ENCODE assay signal across 8 cellular contexts in genomic region chr1:26321315-26322041, GRCh38. TPM values are rescaled to one million over a fixed set of nuclear protein-coding genes. Genes with fewer than 3 reads are reported as not detected.
A peak's percentile ranks its signal among the peaks of the same experiment; 100 is the strongest.
DNase-seq lines count a peak whose midpoint lies in the region; ATAC-seq and TF ChIP-seq lines count a peak whose summit lies in the region.

No MANE protein-coding gene starts in this region.

- peak overlapping the region; percentile 82 for H3K27ac ChIP-seq in CD4-positive, alpha-beta T cell (ENCODE audit: low read depth, low read length)
- H3K27ac ChIP-seq in left ventricle myocardium inferior (replicated peaks) (no peak overlapping the region), vagina (no peak overlapping the region)

- no peaks in the 10 kb centered on the region for H3K36me3 ChIP-seq in adipocyte (ENCODE audit: control insufficient read depth, insufficient read depth, low read length, severe bottlenecking)
- no peaks in the 10 kb centered on the region for H3K36me3 ChIP-seq in left ventricle myocardium inferior
- no peaks in the 10 kb centered on the region for H3K36me3 ChIP-seq in vagina

- TF ChIP-seq POLR2A in vagina (IDR thresholded peaks at IDR 0.05) = no peak

- no peaks in the 10 kb centered on the region for H3K27me3 ChIP-seq in CD4-positive, alpha-beta T cell (ENCODE audit: control insufficient read depth, insufficient read depth, low read length)
- H3K27me3 ChIP-seq in adipocyte (replicated peaks; ENCODE audit: control insufficient read depth, insufficient read depth, low read length) = peaks cover 2% of the 10 kb centered on the region
- peaks cover 9% of the 10 kb centered on the region for H3K27me3 ChIP-seq in left ventricle myocardium inferior (ENCODE audit: low read depth)
- H3K27me3 ChIP-seq in vagina = no peaks in the 10 kb centered on the region

- H3K27me3 Mint-ChIP-seq in CD4-positive, alpha-beta T cell = no peaks in the 10 kb centered on the region
- H3K27me3 Mint-ChIP-seq in T-helper 1 cell treated with Interleukin-12 subunit alpha and Interleukin-12 subunit beta and Interleukin-4 antibody, amounts not matched to agents 30 μg/mL and 1 μg/mL, for 36 hours (ENCODE audit: low read depth) = no peaks in the 10 kb centered on the region

- H3K4me1 ChIP-seq in adipocyte (ENCODE audit: control insufficient read depth, insufficient read depth, low read length) (peaks cover 14% of the 10 kb centered on the region), left ventricle myocardium inferior (peaks cover 16% of the 10 kb centered on the region), vagina (peaks cover 8% of the 10 kb centered on the region)

- peak overlapping the region; percentile 86 for H3K27ac Mint-ChIP-seq in CD4-positive, alpha-beta T cell
- H3K27ac Mint-ChIP-seq in T-helper 1 cell treated with Interleukin-12 subunit alpha and Interleukin-12 subunit beta and Interleukin-4 antibody, amounts not matched to agents 30 μg/mL and 1 μg/mL, for 36 hours = peak overlapping the region; percentile 96

- H3K4me3 ChIP-seq in adipocyte (ENCODE audit: low read length) (no peak overlapping the region), left ventricle myocardium inferior (no peak overlapping the region), vagina (no peak overlapping the region)

- H3K36me3 Mint-ChIP-seq in CD4-positive, alpha-beta T cell (ENCODE audit: low read depth) = peaks cover 66% of the 10 kb centered on the region
- H3K36me3 Mint-ChIP-seq in T-helper 1 cell treated with Interleukin-12 subunit alpha and Interleukin-12 subunit beta and Interleukin-4 antibody, amounts not matched to agents 30 μg/mL and 1 μg/mL, for 36 hours (ENCODE audit: low read depth) = peaks cover 52% of the 10 kb centered on the region

- peak; percentile 90 to 99 (median 96) for DNase-seq in CD4-positive, alpha-beta T cell
- DNase-seq in NCI-H128 (lab: John Stamatoyannopoulos, UW; ENCODE audit: unreplicated experiment) (peak; percentile 86), adipocyte (ENCODE audit: low read depth) (peak; percentile 95), left ventricle myocardium inferior (peak; percentile 91), retina (peak; percentile 92), vagina (ENCODE audit: extremely low spot score in 2 of 2) (peak in 1 of 2 donors; percentile 90)

- POLR2A ChIA-PET in CD4-positive, alpha-beta T cell (lab: Charles Lee) = interaction anchor here (0.6 to 17.6 kb wide), 24 partner anchors 8 to 217 kb away, joined by 3 to 977 read pairs (median 4); partner anchors contain the start of genes CEP85, DHDDS, SH3BGRL3 and UBXN11

- no peaks in the 10 kb centered on the region for H3K9me3 ChIP-seq in CD4-positive, alpha-beta T cell (ENCODE audit: control insufficient read depth, low read length)
- H3K9me3 ChIP-seq in adipocyte (ENCODE audit: control insufficient read depth, low read length) (no peaks in the 10 kb centered on the region), left ventricle myocardium inferior (replicated peaks) (no peaks in the 10 kb centered on the region), vagina (no peaks in the 10 kb centered on the region)

- peak; percentile 76 for ATAC-seq in CD4-positive, alpha-beta T cell (ENCODE audit: poor library complexity)
- peak; percentile 39 for ATAC-seq in GM21723 (IDR thresholded peaks at IDR 0.05; ENCODE audit: unreplicated experiment)

- CTCF ChIA-PET in CD4-positive, alpha-beta T cell (lab: Charles Lee) = interaction anchor here (0.6 to 12.0 kb wide), 31 partner anchors 9 to 152 kb away, joined by 3 to 223 read pairs (median 5); partner anchors contain the start of genes CEP85, SH3BGRL3, UBXN11 and ZNF593

- intact Hi-C loops in CD4-positive, alpha-beta T cell (cut with DNase I, micrococcal nuclease) = loop anchor here (1.0 to 5.0 kb wide), 10 partner anchors 15 to 211 kb away; partner anchors contain the start of genes C1orf232 (in 2 of the 2), ZNF593 (in 2 of the 2), PDIK1L (in 1 of the 2) and UBXN11 (in 1 of the 2)
- intact Hi-C loops in left ventricle myocardium inferior (cut with micrococcal nuclease) (loop anchor here (5.0 to 10.0 kb wide), 2 partner anchors 44 to 217 kb away; no protein-coding TSS in a partner anchor), vagina (cut with DNase I) (loop anchor here (5.0 kb wide), 1 partner anchor 34 kb away; no protein-coding TSS in a partner anchor)

- peak; percentile 93 for TF ChIP-seq CTCF in CD4-positive, alpha-beta T cell (IDR thresholded peaks at IDR 0.05)
- TF ChIP-seq CTCF in left ventricle myocardium inferior (IDR thresholded peaks at IDR 0.05; ENCODE audit: borderline replicate concordance) (peak; percentile 89), vagina (IDR thresholded peaks at IDR 0.05) (peak; percentile 77 to 90 (median 80))

- peak overlapping the region; percentile 97 for H3K4me3 Mint-ChIP-seq in CD4-positive, alpha-beta T cell
- peak overlapping the region; percentile 96 for H3K4me3 Mint-ChIP-seq in T-helper 1 cell treated with Interleukin-12 subunit alpha and Interleukin-12 subunit beta and Interleukin-4 antibody, amounts not matched to agents 30 μg/mL and 1 μg/mL, for 36 hours

- no peaks in the 10 kb centered on the region for H3K9me3 Mint-ChIP-seq in CD4-positive, alpha-beta T cell
- H3K9me3 Mint-ChIP-seq in T-helper 1 cell treated with Interleukin-12 subunit alpha and Interleukin-12 subunit beta and Interleukin-4 antibody, amounts not matched to agents 30 μg/mL and 1 μg/mL, for 36 hours = no peaks in the 10 kb centered on the region

- H3K4me1 Mint-ChIP-seq in CD4-positive, alpha-beta T cell (ENCODE audit: low read depth) = peaks cover 60% of the 10 kb centered on the region
- H3K4me1 Mint-ChIP-seq in T-helper 1 cell treated with Interleukin-12 subunit alpha and Interleukin-12 subunit beta and Interleukin-4 antibody, amounts not matched to agents 30 μg/mL and 1 μg/mL, for 36 hours (ENCODE audit: low read depth) = peaks cover 31% of the 10 kb centered on the region

- H3K9ac ChIP-seq in adipocyte (ENCODE audit: low read length) = peak overlapping the region; percentile 80

RNA-seq across cellular contexts. Expression of gene CD52, which starts 3.7 kb away (rescaled TPM):
- total RNA-seq in CD4-positive, alpha-beta T cell = 100 to 1,000 TPM; 582 to 608 TPM
- 2.4 TPM for total RNA-seq in left ventricle myocardium inferior
- total RNA-seq in vagina = 8.1 TPM

RNA-seq across cellular contexts. Expression of gene UBXN11, which starts 15.0 kb away (rescaled TPM):
- total RNA-seq in CD4-positive, alpha-beta T cell = 10 to 100 TPM; 39.3 to 42.3 TPM
- total RNA-seq in left ventricle myocardium inferior = 11.6 TPM
- total RNA-seq in vagina = 7.1 TPM

RNA-seq across cellular contexts. Expression of gene CRYBG2, which starts 32.5 kb away (rescaled TPM):
- total RNA-seq in CD4-positive, alpha-beta T cell = 1 to 10 TPM; 1.3 to 1.4 TPM
- total RNA-seq in left ventricle myocardium inferior (not detected), vagina (67.0 TPM)

RNA-seq across cellular contexts. Expression of gene SH3BGRL3, which starts 41.6 kb away (rescaled TPM):
- total RNA-seq in CD4-positive, alpha-beta T cell = 100 to 1,000 TPM; 178 to 193 TPM
- 32.1 TPM for total RNA-seq in left ventricle myocardium inferior
- 115 TPM for total RNA-seq in vagina

RNA-seq across cellular contexts. Expression of gene ZNF683, which starts 51.1 kb away (rescaled TPM):
- under 1 TPM in 1 of 2 experiments, not detected in 1; 0.41 TPM for total RNA-seq in CD4-positive, alpha-beta T cell
- total RNA-seq in left ventricle myocardium inferior (not detected), vagina (not detected)

Comparison
In these comparisons a context has a peak if more than half of its experiments do, and no peak if none do; other contexts are left out.
1. RNA of gene CD52, which starts 3.7 kb away (total RNA-seq): 582 to 608 TPM in CD4-positive, alpha-beta T cell; 8.1 TPM in vagina (single experiment) and 2.4 TPM in left ventricle myocardium inferior (single experiment); every median in the first group is over 10 times any median in the second.
2. RNA of gene CRYBG2, which starts 32.5 kb away (total RNA-seq): 67.0 TPM in vagina (single experiment); 1.3 to 1.4 TPM in CD4-positive, alpha-beta T cell and not detected in left ventricle myocardium inferior (single experiment); every median in the first group is over 10 times any median in the second.
3. Peak in every context shown above with its lines, with median percentiles within 50 percentile points of each other: CTCF ChIP-seq.